Comparison of ENCODE assay signal across 8 cellular contexts in genomic region chr17:18780991-18781718, GRCh38. TPM values are rescaled to one million over a fixed set of nuclear protein-coding genes. Genes with fewer than 3 reads are reported as not detected.
A peak's percentile ranks its signal among the peaks of the same experiment; 100 is the strongest.
DNase-seq lines count a peak whose midpoint lies in the region; ATAC-seq lines count a peak whose summit lies in the region.
"Not testable (repeated sequence)": the region's sequence is repeated elsewhere in the genome, so short reads cannot be mapped to it uniquely, and the experiment has no call there.

Gene TVP23B (plus strand): TSS chr17:18781183. CDS start chr17:18781294, 111 bp downstream.

- H3K27me3 Mint-ChIP-seq in activated CD4-positive, alpha-beta T cell treated with anti-CD3 and anti-CD28 coated beads, Interleukin-2, amount 10 ng/mL, durations not matched to agents 24 days and 14 days, result not testable (repeated sequence)

- peak within 1 kb of the TSS; percentile 96 for H3K4me3 Mint-ChIP-seq in activated CD4-positive, alpha-beta T cell treated with anti-CD3 and anti-CD28 coated beads, Interleukin-2, amount 10 ng/mL, durations not matched to agents 24 days and 14 days

- intact Hi-C loops in activated CD4-positive, alpha-beta T cell treated with anti-CD3 and anti-CD28 coated beads, Interleukin-2, amount 10 ng/mL, durations not matched to agents 24 days and 14 days (cut with micrococcal nuclease), result loop anchor here (2.0 kb wide), 1 partner anchor 76 kb away; no protein-coding TSS in a partner anchor

- not testable (repeated sequence) for H3K9me3 Mint-ChIP-seq in activated CD4-positive, alpha-beta T cell treated with anti-CD3 and anti-CD28 coated beads, Interleukin-2, amount 10 ng/mL, durations not matched to agents 24 days and 14 days

- peaks cover 14% of the 10 kb centered on the region for H3K36me3 Mint-ChIP-seq in activated CD4-positive, alpha-beta T cell treated with anti-CD3 and anti-CD28 coated beads, Interleukin-2, amount 10 ng/mL, durations not matched to agents 24 days and 14 days (ENCODE audit: low read depth)

- peak; percentile 66 to 96 (median 90) for DNase-seq in C1 segment of cervical spinal cord (lab: John Stamatoyannopoulos, UW)
- peak; percentile 71 for DNase-seq in NCI-H526 treated with DMSO at 0.1 percent for 48 hours (lab: John Stamatoyannopoulos, UW)
- DNase-seq in activated CD4-positive, alpha-beta T cell treated with anti-CD3 and anti-CD28 coated beads, Interleukin-2, amount 10 ng/mL, durations not matched to agents 24 days and 14 days, result peak; percentile 96
- peak; percentile 35 for DNase-seq in cortex of kidney (lab: John Stamatoyannopoulos, UW)
- peak; percentile 99 for DNase-seq in left kidney (ENCODE audit: low read depth, low spot score)
- peak; percentile 98 for DNase-seq in stimulated activated CD4-positive, alpha-beta T cell treated with anti-CD3 and anti-CD28 coated beads, Interleukin-1b, Interleukin-23, amount 100 ng/mL, for 48 hours

- peak within 1 kb of the TSS; percentile 97 for H3K27ac Mint-ChIP-seq in activated CD4-positive, alpha-beta T cell treated with anti-CD3 and anti-CD28 coated beads, Interleukin-2, amount 10 ng/mL, durations not matched to agents 24 days and 14 days

- peaks cover 20% of the 10 kb centered on the region for H3K4me1 Mint-ChIP-seq in activated CD4-positive, alpha-beta T cell treated with anti-CD3 and anti-CD28 coated beads, Interleukin-2, amount 10 ng/mL, durations not matched to agents 24 days and 14 days

- ATAC-seq in GM19351 (IDR thresholded peaks at IDR 0.05; ENCODE audit: unreplicated experiment) (peak; percentile 99), HG03520 (IDR thresholded peaks at IDR 0.05; ENCODE audit: unreplicated experiment) (peak; percentile 98)

RNA-seq across cellular contexts. Expression of gene TVP23B, which starts in this region (rescaled TPM):
- total RNA-seq in activated CD4-positive, alpha-beta T cell treated with anti-CD3 and anti-CD28 coated beads, Interleukin-2, amount 10 ng/mL, durations not matched to agents 24 days and 14 days, result 34.9 and 38.4 TPM in 2 replicates

Comparison
In these comparisons a context has a peak if more than half of its experiments do, and no peak if none do; other contexts are left out.
1. Peak in every context shown above with its lines: DNase-seq and ATAC-seq.
2. DNase-seq: peak in every context shown above with its lines; median percentile 99 in left kidney; 98 in stimulated activated CD4-positive, alpha-beta T cell treated with anti-CD3 and anti-CD28 coated beads, Interleukin-1b, Interleukin-23, amount 100 ng/mL, for 48 hours; 96 in activated CD4-positive, alpha-beta T cell treated with anti-CD3 and anti-CD28 coated beads, Interleukin-2, amount 10 ng/mL, durations not matched to agents 24 days and 14 days; 90 in C1 segment of cervical spinal cord; 71 in NCI-H526 treated with DMSO at 0.1 percent for 48 hours; 35 in cortex of kidney.